Comparison of ENCODE assay signal across 7 cellular contexts in the genomic region with DNA sequence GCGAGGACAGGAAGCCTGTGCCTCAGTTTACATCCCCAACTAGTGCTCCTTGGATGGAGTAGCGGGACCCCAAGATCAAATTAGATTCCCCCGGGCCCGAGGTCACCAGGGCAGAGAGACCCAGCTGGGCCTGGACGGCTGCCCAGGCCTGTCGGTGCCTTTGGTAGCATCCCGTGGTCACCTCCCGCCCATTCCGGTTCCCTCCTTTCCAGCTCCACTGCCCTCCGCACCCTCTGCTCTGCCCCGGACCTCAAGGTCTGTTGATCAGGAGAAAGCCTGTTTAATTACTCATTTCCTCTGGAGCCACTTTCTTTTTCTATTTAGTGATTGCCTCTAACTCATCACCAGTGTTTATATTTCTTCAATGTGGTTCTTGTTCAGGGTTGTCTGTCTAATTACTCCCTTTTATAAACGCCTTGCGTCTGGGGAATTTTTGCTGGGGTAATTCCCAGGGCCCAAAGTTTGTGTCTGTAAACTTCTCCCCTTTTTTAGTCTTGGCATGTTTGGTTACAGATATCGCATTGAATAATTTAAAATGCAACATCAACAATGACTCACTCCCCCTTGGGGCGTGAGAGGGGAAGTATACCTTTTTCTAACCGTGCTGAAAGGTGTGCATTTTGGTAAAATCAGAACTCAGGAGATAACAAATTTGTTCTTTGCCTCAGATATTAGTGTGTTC.
DNase-seq lines count a peak whose midpoint lies in the region; ATAC-seq and TF ChIP-seq lines count a peak whose summit lies in the region.

No MANE protein-coding gene starts in this region.

- peak; percentile 21 for DNase-seq in T-helper 9 cell
- DNase-seq in central memory CD4-positive, alpha-beta T cell = peak; percentile 48
- peak; percentile 93 for DNase-seq in kidney tubule cell (ENCODE audit: low spot score)
- peak; percentile 48 for DNase-seq in stimulated activated CD4-positive, alpha-beta T cell treated with anti-CD3 and anti-CD28 coated beads, Interleukin-4, amount 100 ng/mL, for 1 hour
- DNase-seq in iPS-NIHi11 (ENCODE audit: low spot score) = no peak

- peak; percentile 46; the same call in 2 of the 3 replicates for TF ChIP-seq CTCF in GM12872 (IDR thresholded peaks at IDR 0.05; ENCODE audit: insufficient read depth, low read depth, low read length)

- peak; percentile 30 for ATAC-seq in HG03280 (IDR thresholded peaks at IDR 0.05; ENCODE audit: unreplicated experiment)
